ENCODE assay signal across 8 cellular contexts in the genomic region with DNA sequence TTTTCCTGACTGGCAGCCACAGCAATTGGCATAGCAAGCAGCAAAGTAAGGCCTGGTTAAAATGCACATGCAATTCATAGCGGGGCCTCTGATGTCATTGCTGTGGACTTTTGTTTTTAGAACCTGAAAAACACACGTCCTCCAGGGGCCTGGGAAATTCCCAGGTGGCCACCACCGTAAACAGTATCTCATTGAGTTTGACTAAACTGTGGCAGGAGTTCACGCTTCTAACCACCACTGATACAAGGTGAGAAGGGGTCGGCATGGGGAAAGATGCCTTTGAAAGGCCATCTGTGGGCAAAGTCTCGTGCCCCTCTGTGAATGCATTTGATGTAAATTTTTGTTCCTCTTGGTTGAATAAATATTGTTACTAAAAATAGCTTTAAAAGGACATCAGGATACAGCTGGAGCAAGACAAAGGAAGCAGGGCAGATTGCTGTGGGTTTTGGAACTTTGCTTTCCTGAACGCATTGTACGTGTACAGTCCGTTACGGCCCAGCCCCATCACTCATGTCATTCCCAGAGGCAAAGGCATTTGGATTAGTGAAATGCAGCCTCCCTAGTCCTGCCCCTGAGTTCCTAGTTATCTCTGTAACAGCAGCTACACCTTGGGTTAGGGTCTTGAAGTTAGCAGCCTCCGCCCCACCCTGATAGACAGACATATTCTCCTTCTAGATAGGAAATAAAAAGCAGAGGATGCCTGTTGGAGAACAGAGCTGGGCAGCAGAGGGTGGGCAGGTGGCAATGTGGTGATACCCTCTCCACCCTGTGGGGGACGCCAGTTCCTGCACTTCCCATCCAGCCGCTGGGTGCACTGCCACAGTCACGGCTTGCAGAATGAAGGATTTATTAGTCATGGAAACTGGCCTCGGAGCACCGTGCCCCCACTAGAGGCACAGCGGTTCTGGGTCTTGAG.
DNase-seq lines count a peak whose midpoint lies in the region; TF ChIP-seq lines count a peak whose summit lies in the region.

No MANE protein-coding gene starts in this region.

- H3K4me3 ChIP-seq in HEK293 (ENCODE audit: low read depth, low read length) = no peak overlapping the region
- H3K4me3 ChIP-seq in smooth muscle cell = no peak overlapping the region
- no peak overlapping the region for H3K4me3 ChIP-seq in tibial nerve

- DNase-seq in activated naive CD4-positive, alpha-beta T cell treated with Interleukin-2 at 50 U/mL for 16 hours = peak; percentile 61
- no peak for DNase-seq in activated naive CD4-positive, alpha-beta T cell (lab: John Stamatoyannopoulos, UW)
- DNase-seq in NCI-H2107 treated with DMSO at 0.1 percent for 48 hours (lab: John Stamatoyannopoulos, UW; ENCODE audit: unreplicated experiment) (peak; percentile 56), dermis microvascular lymphatic vessel endothelial cell (ENCODE audit: low read depth in 2 of 2) (peak; percentile 97 to 99), smooth muscle cell (lab: John Stamatoyannopoulos, UW; ENCODE audit: unreplicated experiment) (no peak), tibial nerve (ENCODE audit: low spot score in 2 of 2) (no peak), ACHN (no peak)

- no peak overlapping the region for H2AFZ ChIP-seq in smooth muscle cell (ENCODE audit: low read depth)

- CTCF ChIA-PET in HEK293 (lab: Yijun Ruan, JAX) = interaction anchor here (1.0 kb wide), 1 partner anchor 71 kb away, joined by 5 read pairs; no protein-coding TSS in a partner anchor

- no peak overlapping the region for H3K4me2 ChIP-seq in smooth muscle cell

- in situ Hi-C loops in ACHN (cut with HindIII; ENCODE audit: low pct_ligation_motif_present, low pct_unique_long_range_greater_than_20kb, low sequenced_read_pairs) = no loop called here

- no peak for TF ChIP-seq EP300 in tibial nerve (IDR thresholded peaks at IDR 0.05)

- no peak overlapping the region for H3K9ac ChIP-seq in smooth muscle cell (ENCODE audit: low read depth)

- H3K36me3 ChIP-seq in HEK293 (ENCODE audit: control insufficient read depth in 2 of 2, insufficient read depth in 1 of 2, low read length in 2 of 2) (no peaks in the 10 kb centered on the region), smooth muscle cell (ENCODE audit: low read depth) (no peaks in the 10 kb centered on the region), tibial nerve (no peaks in the 10 kb centered on the region)

- no peaks in the 10 kb centered on the region for H3K79me2 ChIP-seq in smooth muscle cell (ENCODE audit: low read depth)

- H3K27me3 ChIP-seq in smooth muscle cell (ENCODE audit: low read depth) = no peaks in the 10 kb centered on the region
- no peaks in the 10 kb centered on the region for H3K27me3 ChIP-seq in tibial nerve

- WGBS in smooth muscle cell (ENCODE audit: low lambda C conversion rate) = 81% methylated on average over 17 of the region's 17 CpGs
- WGBS in tibial nerve, 2 donors = 72 to 82% methylated on average over 17 of the region's 17 CpGs

- POLR2A ChIA-PET in HEK293 (lab: Yijun Ruan, JAX) = no interaction called here

- no peak for TF ChIP-seq POLR2A in tibial nerve (IDR thresholded peaks at IDR 0.05)

- H3F3A ChIP-seq in smooth muscle cell (ENCODE audit: low read depth) = no peaks in the 10 kb centered on the region

- TF ChIP-seq CTCF in HEK293 (tag by site-specific recombination; IDR thresholded peaks at IDR 0.05) (peak; percentile 79), smooth muscle cell (IDR thresholded peaks at IDR 0.05; ENCODE audit: borderline replicate concordance, insufficient read depth, poor library complexity, severe bottlenecking) (no peak), tibial nerve (IDR thresholded peaks at IDR 0.05) (no peak)

- H3K9me3 ChIP-seq in HEK293 (ENCODE audit: control insufficient read depth, insufficient read depth, low read depth, low read length) (no peaks in the 10 kb centered on the region), smooth muscle cell (replicated peaks; ENCODE audit: low read depth) (no peaks in the 10 kb centered on the region), tibial nerve (no peaks in the 10 kb centered on the region)

- H3K4me1 ChIP-seq in HEK293 (ENCODE audit: control insufficient read depth, insufficient read depth, low read length) = peaks cover 11% of the 10 kb centered on the region
- peaks cover 21% of the 10 kb centered on the region for H3K4me1 ChIP-seq in smooth muscle cell (ENCODE audit: low read depth)
- peaks cover 0 to 15% (median 5%) of the 10 kb centered on the region in 4 donors for H3K4me1 ChIP-seq in tibial nerve

- H3K27ac ChIP-seq in HEK293 (ENCODE audit: extremely low read depth, low read depth, low read length) (no peak overlapping the region), smooth muscle cell (ENCODE audit: low read depth) (peak overlapping the region; percentile 6), tibial nerve (no peak overlapping the region)

- H4K20me1 ChIP-seq in smooth muscle cell (ENCODE audit: low read depth) = no peaks in the 10 kb centered on the region

TF ChIP-seq in HEK293, 187 proteins besides CTCF, POLR2A, EP300 and RAD21 (continues in another document):
- TF ChIP-seq, protein P1, sequence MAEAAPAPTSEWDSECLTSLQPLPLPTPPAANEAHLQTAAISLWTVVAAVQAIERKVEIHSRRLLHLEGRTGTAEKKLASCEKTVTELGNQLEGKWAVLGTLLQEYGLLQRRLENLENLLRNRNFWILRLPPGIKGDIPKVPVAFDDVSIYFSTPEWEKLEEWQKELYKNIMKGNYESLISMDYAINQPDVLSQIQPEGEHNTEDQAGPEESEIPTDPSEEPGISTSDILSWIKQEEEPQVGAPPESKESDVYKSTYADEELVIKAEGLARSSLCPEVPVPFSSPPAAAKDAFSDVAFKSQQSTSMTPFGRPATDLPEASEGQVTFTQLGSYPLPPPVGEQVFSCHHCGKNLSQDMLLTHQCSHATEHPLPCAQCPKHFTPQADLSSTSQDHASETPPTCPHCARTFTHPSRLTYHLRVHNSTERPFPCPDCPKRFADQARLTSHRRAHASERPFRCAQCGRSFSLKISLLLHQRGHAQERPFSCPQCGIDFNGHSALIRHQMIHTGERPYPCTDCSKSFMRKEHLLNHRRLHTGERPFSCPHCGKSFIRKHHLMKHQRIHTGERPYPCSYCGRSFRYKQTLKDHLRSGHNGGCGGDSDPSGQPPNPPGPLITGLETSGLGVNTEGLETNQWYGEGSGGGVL (tag by site-specific recombination; IDR thresholded peaks at IDR 0.05) = no peak
- TF ChIP-seq, protein P2, sequence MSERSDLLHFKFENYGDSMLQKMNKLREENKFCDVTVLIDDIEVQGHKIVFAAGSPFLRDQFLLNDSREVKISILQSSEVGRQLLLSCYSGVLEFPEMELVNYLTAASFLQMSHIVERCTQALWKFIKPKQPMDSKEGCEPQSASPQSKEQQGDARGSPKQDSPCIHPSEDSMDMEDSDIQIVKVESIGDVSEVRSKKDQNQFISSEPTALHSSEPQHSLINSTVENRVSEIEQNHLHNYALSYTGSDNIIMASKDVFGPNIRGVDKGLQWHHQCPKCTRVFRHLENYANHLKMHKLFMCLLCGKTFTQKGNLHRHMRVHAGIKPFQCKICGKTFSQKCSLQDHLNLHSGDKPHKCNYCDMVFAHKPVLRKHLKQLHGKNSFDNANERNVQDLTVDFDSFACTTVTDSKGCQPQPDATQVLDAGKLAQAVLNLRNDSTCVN (tag by site-specific recombination; optimal IDR thresholded peaks at IDR 0.05) = no peak
- TF ChIP-seq ZNF600 (tag by site-specific recombination; IDR thresholded peaks at IDR 0.05) (peak; percentile 46), ZNF510 (tag by site-specific recombination; IDR thresholded peaks at IDR 0.05; ENCODE audit: insufficient replicate concordance) (no peak), ZXDB (tag by site-specific recombination; IDR thresholded peaks at IDR 0.05) (0 out of 2 replicates have a peak, but pooled peaks have one; percentile 34), SP2 (tag by site-specific recombination; IDR thresholded peaks at IDR 0.05) (no peak), ZNF37A (tag by site-specific recombination; IDR thresholded peaks at IDR 0.05) (no peak), ZNF133 (tag by site-specific recombination; IDR thresholded peaks at IDR 0.05) (no peak), ZNF341 (tag by site-specific recombination; IDR thresholded peaks at IDR 0.05; ENCODE audit: low read depth) (no peak; the same call in 1 of the 2 replicates), ZNF202 (tag by site-specific recombination; IDR thresholded peaks at IDR 0.05; ENCODE audit: borderline replicate concordance) (no peak), HOXA7 (CRISPR knock-in tag; IDR thresholded peaks at IDR 0.05; ENCODE audit: borderline replicate concordance) (no peak), SP7 (tag by site-specific recombination; IDR thresholded peaks at IDR 0.05) (no peak), ZNF548 (tag by site-specific recombination; IDR thresholded peaks at IDR 0.05) (no peak), ZNF629 (tag by site-specific recombination; IDR thresholded peaks at IDR 0.05) (peak; percentile 74), ZNF214 (tag by site-specific recombination; IDR thresholded peaks at IDR 0.05; ENCODE audit: borderline replicate concordance) (no peak)
- TF ChIP-seq, protein P3, sequence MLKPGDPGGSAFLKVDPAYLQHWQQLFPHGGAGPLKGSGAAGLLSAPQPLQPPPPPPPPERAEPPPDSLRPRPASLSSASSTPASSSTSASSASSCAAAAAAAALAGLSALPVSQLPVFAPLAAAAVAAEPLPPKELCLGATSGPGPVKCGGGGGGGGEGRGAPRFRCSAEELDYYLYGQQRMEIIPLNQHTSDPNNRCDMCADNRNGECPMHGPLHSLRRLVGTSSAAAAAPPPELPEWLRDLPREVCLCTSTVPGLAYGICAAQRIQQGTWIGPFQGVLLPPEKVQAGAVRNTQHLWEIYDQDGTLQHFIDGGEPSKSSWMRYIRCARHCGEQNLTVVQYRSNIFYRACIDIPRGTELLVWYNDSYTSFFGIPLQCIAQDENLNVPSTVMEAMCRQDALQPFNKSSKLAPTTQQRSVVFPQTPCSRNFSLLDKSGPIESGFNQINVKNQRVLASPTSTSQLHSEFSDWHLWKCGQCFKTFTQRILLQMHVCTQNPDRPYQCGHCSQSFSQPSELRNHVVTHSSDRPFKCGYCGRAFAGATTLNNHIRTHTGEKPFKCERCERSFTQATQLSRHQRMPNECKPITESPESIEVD (tag by site-specific recombination; IDR thresholded peaks at IDR 0.05) = peak; percentile 42; the same call in 1 of the 2 replicates
- TF ChIP-seq, protein P4, sequence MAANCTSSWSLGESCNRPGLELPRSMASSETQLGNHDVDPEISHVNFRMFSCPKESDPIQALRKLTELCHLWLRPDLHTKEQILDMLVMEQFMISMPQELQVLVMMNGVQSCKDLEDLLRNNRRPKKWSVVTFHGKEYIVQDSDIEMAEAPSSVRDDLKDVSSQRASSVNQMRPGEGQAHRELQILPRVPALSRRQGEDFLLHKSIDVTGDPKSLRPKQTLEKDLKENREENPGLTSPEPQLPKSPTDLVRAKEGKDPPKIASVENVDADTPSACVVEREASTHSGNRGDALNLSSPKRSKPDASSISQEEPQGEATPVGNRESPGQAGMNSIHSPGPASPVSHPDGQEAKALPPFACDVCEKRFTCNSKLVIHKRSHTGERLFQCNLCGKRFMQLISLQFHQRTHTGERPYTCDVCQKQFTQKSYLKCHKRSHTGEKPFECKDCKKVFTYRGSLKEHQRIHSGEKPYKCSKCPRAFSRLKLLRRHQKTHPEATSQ (tag by site-specific recombination; IDR thresholded peaks at IDR 0.05) = no peak

Comparison
In these comparisons a context has a peak if more than half of its experiments do, and no peak if none do; other contexts are left out.
1. DNase-seq: peak in activated naive CD4-positive, alpha-beta T cell treated with Interleukin-2 at 50 U/mL for 16 hours (single experiment), NCI-H2107 treated with DMSO at 0.1 percent for 48 hours (single experiment) and dermis microvascular lymphatic vessel endothelial cell (2 of 2); none in activated naive CD4-positive, alpha-beta T cell (0 of 4), smooth muscle cell (single experiment), tibial nerve (0 of 2) and ACHN (single experiment).